Comparison of ENCODE assay signal across 25 cellular contexts in the genomic region with DNA sequence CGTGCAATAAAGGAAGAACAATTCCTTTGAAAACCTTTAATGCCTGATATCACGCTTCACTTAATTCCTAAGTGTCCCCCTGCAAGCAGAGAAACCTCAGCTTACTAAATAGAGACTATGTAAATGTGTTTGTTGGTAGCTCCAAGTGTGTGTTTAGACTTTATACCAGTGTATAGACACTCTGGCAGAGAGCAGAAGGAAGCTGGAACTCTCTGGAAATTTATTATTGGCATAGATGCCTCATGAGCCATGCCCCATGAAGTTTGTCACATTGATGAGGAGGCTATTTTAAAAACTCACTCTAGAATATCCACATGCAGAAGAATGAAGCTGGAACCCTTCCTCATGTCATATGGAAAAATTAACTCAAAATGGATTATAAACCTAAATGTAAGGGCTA.
"Had no signal": no experiment of that assay in that cellular context is flagged by ENCODE, and none has a peak within 500 bp of the region (broad histone marks: within the 10 kb centered on the region; RNA-seq: fewer than 3 reads in every experiment).

No MANE protein-coding gene starts in this region.

- H3K36me3 Mint-ChIP-seq: naive thymus-derived CD8-positive, alpha-beta T cell; stimulated activated effector memory CD8-positive, alpha-beta T cell treated with anti-CD3 and anti-CD28 coated beads, Interleukin-12 subunit alpha, Interleukin-12 subunit beta, amount 100 ng/mL, for 72 hours; type B pancreatic cell had no signal

- H3K9me3 ChIP-seq: left lung, lower lobe of right lung, neutrophil, psoas muscle, right lobe of liver, suprapubic skin, thoracic aorta, tibial nerve, uterus had no signal

- H3K27ac ChIP-seq: left lung, lower lobe of right lung, neutrophil, parathyroid adenoma, psoas muscle, right lobe of liver, skin epidermis, suprapubic skin, tibial nerve had no signal

- DNase-seq: hippocampal formation; kidney glomerular epithelial cell; left cardiac atrium; left lung; lower lobe of right lung; mammary epithelial cell; mesenchymal stem cell; naive thymus-derived CD8-positive, alpha-beta T cell; occipital lobe; psoas muscle; right lobe of liver; stimulated activated CD4-positive, alpha-beta T cell treated with anti-CD3 and anti-CD28 coated beads, Interleukin-4, amount 100 ng/mL, for 24 hours; stimulated activated naive CD4-positive, alpha-beta T cell; uterus had no signal

- H3K79me2 ChIP-seq: parathyroid adenoma had no signal

- H3K36me3 ChIP-seq: left lung, lower lobe of right lung, neutrophil, right lobe of liver, suprapubic skin, thoracic aorta, tibial nerve, uterus had no signal

- H3K9me3 Mint-ChIP-seq: stimulated activated effector memory CD8-positive, alpha-beta T cell treated with anti-CD3 and anti-CD28 coated beads, Interleukin-12 subunit alpha, Interleukin-12 subunit beta, amount 100 ng/mL, for 72 hours; type B pancreatic cell had no signal

- H3K9ac ChIP-seq: parathyroid adenoma had no signal

- H3K4me3 ChIP-seq: left lung, lower lobe of right lung, psoas muscle, right lobe of liver, skin epidermis, suprapubic skin, thoracic aorta, tibial nerve, uterus had no signal

- ATAC-seq: left cardiac atrium; left lung; lower lobe of right lung; naive thymus-derived CD8-positive, alpha-beta T cell; stimulated activated effector memory CD8-positive, alpha-beta T cell treated with anti-CD3 and anti-CD28 coated beads, Interleukin-12 subunit alpha, Interleukin-12 subunit beta, amount 100 ng/mL, for 72 hours had no signal

- H3K27ac Mint-ChIP-seq: naive thymus-derived CD8-positive, alpha-beta T cell; stimulated activated effector memory CD8-positive, alpha-beta T cell treated with anti-CD3 and anti-CD28 coated beads, Interleukin-12 subunit alpha, Interleukin-12 subunit beta, amount 100 ng/mL, for 72 hours; stimulated activated naive CD8-positive, alpha-beta T cell treated with anti-CD3 and anti-CD28 coated beads, Interleukin-15, Interleukin-2, amounts not matched to agents 100 ng/mL and 50 ng/mL, for 24 hours; type B pancreatic cell had no signal

- H2AFZ ChIP-seq: parathyroid adenoma had no signal

- H3K4me1 Mint-ChIP-seq: naive thymus-derived CD8-positive, alpha-beta T cell; neural crest cell; stimulated activated effector memory CD8-positive, alpha-beta T cell treated with anti-CD3 and anti-CD28 coated beads, Interleukin-12 subunit alpha, Interleukin-12 subunit beta, amount 100 ng/mL, for 72 hours had no signal

- H3K4me1 ChIP-seq: lower lobe of right lung, parathyroid adenoma, tibial nerve had no signal

- H3K27me3 ChIP-seq: left lung, neutrophil, right lobe of liver, suprapubic skin, tibial nerve, uterus had no signal

- H3K4me3 Mint-ChIP-seq: naive thymus-derived CD8-positive, alpha-beta T cell; nephron; neural crest cell; stimulated activated effector memory CD8-positive, alpha-beta T cell treated with anti-CD3 and anti-CD28 coated beads, Interleukin-12 subunit alpha, Interleukin-12 subunit beta, amount 100 ng/mL, for 72 hours; stimulated activated naive CD8-positive, alpha-beta T cell treated with anti-CD3 and anti-CD28 coated beads, Interleukin-15, Interleukin-2, amounts not matched to agents 100 ng/mL and 50 ng/mL, for 24 hours; type B pancreatic cell had no signal

- H3K27me3 Mint-ChIP-seq: stimulated activated naive CD8-positive, alpha-beta T cell treated with anti-CD3 and anti-CD28 coated beads, Interleukin-15, Interleukin-2, amounts not matched to agents 100 ng/mL and 50 ng/mL, for 24 hours; type B pancreatic cell had no signal
